12 cellular contexts compared by ENCODE assay signal in the genomic region with DNA sequence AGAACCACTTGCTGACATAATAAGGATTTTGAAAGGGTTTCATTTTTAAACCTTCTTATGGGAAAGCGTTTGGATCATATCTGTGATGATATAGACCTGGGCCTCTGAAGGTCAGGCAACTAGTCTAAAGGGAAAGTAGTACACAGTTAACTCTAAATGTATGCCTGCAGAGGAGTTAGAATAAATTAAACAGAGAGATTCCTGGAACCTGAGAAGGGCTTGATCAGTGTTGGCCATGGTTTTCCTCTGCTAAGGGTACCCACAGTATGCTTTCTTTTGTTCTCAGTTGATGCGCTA. TPM values are rescaled to one million over a fixed set of nuclear protein-coding genes. Genes with fewer than 3 reads are reported as not detected.
DNase-seq lines count a peak whose midpoint lies in the region; ATAC-seq, FAIRE-seq and TF ChIP-seq lines count a peak whose summit lies in the region.
"Had no signal": no experiment of that assay in that cellular context is flagged by ENCODE, and none has a peak within 500 bp of the region (broad histone marks: within the 10 kb centered on the region; RNA-seq: fewer than 3 reads in every experiment).

No MANE protein-coding gene starts in this region.

- TF ChIP-seq EP300 in HepG2 (IDR thresholded peaks at IDR 0.05; ENCODE audit: low read depth in 2 of 2, low read length in 2 of 2) (no peak), HepG2 (CRISPR knock-in tag; IDR thresholded peaks at IDR 0.05; ENCODE audit: borderline replicate concordance) (no peak)

- H3K4me3 ChIP-seq in MG63, result peak overlapping the region; percentile 33
- peak overlapping the region; percentile 52 for H3K4me3 ChIP-seq in coronary artery
- peak overlapping the region in 1 of 3 experiments; percentile 18; a peak in 1 of 6 replicates for H3K4me3 ChIP-seq in HepG2 (replicated peaks in 1 of 3; ENCODE audit: insufficient read depth in 1 of 3, low read depth in 2 of 3, low read length in 3 of 3)
- no peak overlapping the region for H3K4me3 ChIP-seq in skin epidermis
- no peak overlapping the region for H3K4me3 ChIP-seq in H7 (ENCODE audit: insufficient read depth, low read depth, low read length)
- H3K4me3 ChIP-seq in small intestine (ENCODE audit: low read depth in 1 of 2, low read length in 2 of 2), result no peak overlapping the region

- no peak overlapping the region for H3K9ac ChIP-seq in HepG2 (ENCODE audit: insufficient read depth, low read depth, low read length)

- no peaks in the 10 kb centered on the region for H3K79me2 ChIP-seq in HepG2 (ENCODE audit: insufficient read depth, low read length)

- DNase-seq in MG63, result no peak
- DNase-seq in coronary artery (ENCODE audit: low spot score), result no peak
- no peak for DNase-seq in HepG2 (ENCODE audit: low spot score)
- no peak for DNase-seq in H7
- no peak for DNase-seq in T-helper 9 cell
- DNase-seq in small intestine, result no peak
- DNase-seq: activated CD8-positive, alpha-beta memory T cell treated with anti-CD3 and anti-CD28 coated beads, Interleukin-2, amount 10 ng/mL, durations not matched to agents 7 days and 5 days; effector memory CD8-positive, alpha-beta T cell; NCI-H1930; T-helper 2 cell had no signal

- no peak for TF ChIP-seq RAD21 in HepG2 (CRISPR knock-in tag; IDR thresholded peaks at IDR 0.05)

- H3K27ac ChIP-seq in coronary artery (peak overlapping the region; percentile 32 to 74), HepG2 (ENCODE audit: extremely low read length, insufficient read depth, low read length) (peak overlapping the region; percentile 38), skin epidermis (peak overlapping the region in 11 of 21 experiments; percentile 5 to 77 (median 53)), small intestine (ENCODE audit: low read depth in 1 of 2, low read length in 1 of 2) (no peak overlapping the region)

- POLR2A ChIA-PET in HepG2 (lab: Yijun Ruan, JAX), result interaction anchor here (2.2 kb wide), 1 partner anchor 15 kb away, joined by 9 read pairs; a partner anchor contains a TSS

- TF ChIP-seq CTCF in coronary artery (IDR thresholded peaks at IDR 0.05) (no peak), HepG2 (CRISPR knock-in tag; IDR thresholded peaks at IDR 0.05) (no peak)

- H4K20me1 ChIP-seq in HepG2 (ENCODE audit: insufficient read depth, low read length), result no peaks in the 10 kb centered on the region

- no peaks in the 10 kb centered on the region for H3K27me3 ChIP-seq in MG63
- no peaks in the 10 kb centered on the region for H3K27me3 ChIP-seq in HepG2 (ENCODE audit: control insufficient read depth in 1 of 2, insufficient read depth in 2 of 2, low read length in 2 of 2)
- no peaks in the 10 kb centered on the region for H3K27me3 ChIP-seq in H7 (ENCODE audit: control insufficient read depth, insufficient read depth, low read length)
- H3K27me3 ChIP-seq in small intestine (ENCODE audit: control insufficient read depth in 2 of 2, insufficient read depth in 2 of 2, low read length in 2 of 2), result no peaks in the 10 kb centered on the region

- ATAC-seq in HepG2 (no peak), GM18858 (IDR thresholded peaks at IDR 0.05; ENCODE audit: unreplicated experiment) (no peak)
- ATAC-seq: activated CD8-positive, alpha-beta memory T cell treated with anti-CD3 and anti-CD28 coated beads, Interleukin-2, amount 10 ng/mL, durations not matched to agents 7 days and 5 days; effector memory CD8-positive, alpha-beta T cell had no signal

- intact Hi-C loops in HepG2 (cut with micrococcal nuclease; ENCODE audit: unreplicated experiment), result loop anchor here (10.0 kb wide), 1 partner anchor 918 kb away; no protein-coding TSS in a partner anchor

- no peak for TF ChIP-seq POLR2A in HepG2 (IDR thresholded peaks at IDR 0.05; ENCODE audit: insufficient read depth in 1 of 2, low read depth in 2 of 2, low read length in 2 of 2)

- H3K36me3 ChIP-seq in MG63 (peaks cover 15% of the 10 kb centered on the region), HepG2 (replicated peaks in 1 of 2; ENCODE audit: control insufficient read depth in 1 of 2, insufficient read depth in 2 of 2, low read length in 2 of 2) (no peaks in the 10 kb centered on the region), H7 (replicated peaks; ENCODE audit: control insufficient read depth, insufficient read depth, low read length) (no peaks in the 10 kb centered on the region), small intestine (ENCODE audit: control insufficient read depth in 2 of 2, insufficient read depth in 2 of 2, low read length in 2 of 2) (no peaks in the 10 kb centered on the region)

- H3K9me3 ChIP-seq in MG63, result no peaks in the 10 kb centered on the region
- H3K9me3 ChIP-seq in HepG2 (ENCODE audit: low read length), result no peaks in the 10 kb centered on the region
- no peaks in the 10 kb centered on the region for H3K9me3 ChIP-seq in small intestine (ENCODE audit: control insufficient read depth, low read depth)

- H3K4me1 ChIP-seq in HepG2 (ENCODE audit: insufficient read depth, low read length), result peaks cover 20% of the 10 kb centered on the region
- H3K4me1 ChIP-seq in small intestine (ENCODE audit: control insufficient read depth in 2 of 2, insufficient read depth in 1 of 2, low read depth in 1 of 2, low read length in 1 of 2), result peaks cover 0 to 3% of the 10 kb centered on the region in 2 donors

- H3K4me2 ChIP-seq in HepG2 (ENCODE audit: low read depth, low read length), result peak overlapping the region; percentile 54

- no peak for FAIRE-seq in HepG2 (lab: Jason Lieb, UNC)
- FAIRE-seq in small intestine (lab: Jason Lieb, UNC), result no peak

- BruUV-seq in HepG2 (replicated peaks; lab: Mats Ljungman, UMichigan), result no TSS peak

- 49% methylated on average over 2 of the region's 2 CpGs for WGBS in HepG2 (ENCODE audit: low lambda C conversion rate)
- 49 to 63% (median 62%) methylated on average over 2 of the region's 2 CpGs for WGBS in small intestine, 3 donors

- H2AFZ ChIP-seq in HepG2 (ENCODE audit: low read length), result no peak overlapping the region

- in situ Hi-C loops in HepG2 (cut with HindIII; ENCODE audit: extremely low pct_ligation_motif_present, low pct_unique_long_range_greater_than_20kb), result loop anchor here (5.0 kb wide), 1 partner anchor 116 kb away; no protein-coding TSS in a partner anchor

- CTCF ChIA-PET in HepG2 (lab: Yijun Ruan, JAX; ENCODE audit: low intra/inter-chr PET ratio, low total read pairs), result no interaction called here

TF ChIP-seq in HepG2, 621 proteins besides CTCF, POLR2A, EP300 and RAD21:
- no peak for TF ChIP-seq TRIM24 (CRISPR knock-in tag; IDR thresholded peaks at IDR 0.05)

RNA-seq across cellular contexts. Expression of a gene that starts 14.4 kb away (rescaled TPM):
- 7.1 and 7.7 TPM in 2 replicates for total RNA-seq in MG63 (2014; rRNA removed; shearing (Covaris generic); ENCODE audit: low replicate concordance)
- 13.1 and 22.9 TPM in 2 replicates for total RNA-seq in HepG2 (2016; rRNA removed; fragmentation: Illumina TruSeq; extraction: Trizol)
- total RNA-seq in HepG2 (2016; cell fraction: cytosol; rRNA removed; fragmentation: Illumina TruSeq; extraction: Trizol; ENCODE audit: low read depth), result 1.1 and 1.4 TPM in 2 replicates
- total RNA-seq in HepG2 (2016; cell fraction: insoluble cytoplasmic fraction; rRNA removed; fragmentation: Illumina TruSeq; extraction: Trizol), result 13.2 and 22.1 TPM in 2 replicates
- 3.1 and 3.8 TPM in 2 replicates for total RNA-seq in HepG2 (2016; cell fraction: membrane; rRNA removed; fragmentation: Illumina TruSeq; extraction: Trizol)
- 13.2 and 13.8 TPM in 2 replicates for total RNA-seq in HepG2 (2016; cell fraction: nucleus; rRNA removed; fragmentation: Illumina TruSeq; extraction: Trizol)
- polyA plus RNA-seq in HepG2 (2011; rRNA removed) (4.0 and 4.8 TPM in 2 replicates), small intestine (1 to 10 TPM; 1.8 to 5.3 (median 2.7) TPM)
- 2.9 and 4.1 TPM in 2 replicates for polyA plus RNA-seq in HepG2 (2011; cell fraction: cytosol; rRNA removed)
- polyA plus RNA-seq in HepG2 (2011; cell fraction: nucleus; rRNA removed), result 2.0 and 2.7 TPM in 2 replicates
- 5.3 and 7.7 TPM in 2 replicates for polyA plus RNA-seq in HepG2 (2012)
- polyA plus RNA-seq in HepG2 (2016; cell fraction: cytosol; fragmentation: Illumina TruSeq; extraction: Trizol; ENCODE audit: low read depth), result 0.49 and 0.57 TPM in 2 replicates
- 14.8 and 15.7 TPM in 2 replicates for polyA plus RNA-seq in HepG2 (2016; cell fraction: insoluble cytoplasmic fraction; fragmentation: Illumina TruSeq; extraction: Trizol; ENCODE audit: low read depth)
- 1.3 and 1.4 TPM in 2 replicates for polyA plus RNA-seq in HepG2 (2016; cell fraction: membrane; fragmentation: Illumina TruSeq; extraction: Trizol; ENCODE audit: low read depth)
- 6.5 and 7.8 TPM in 2 replicates for polyA plus RNA-seq in HepG2 (2016; cell fraction: nucleus; fragmentation: Illumina TruSeq; extraction: Trizol; ENCODE audit: insufficient read depth, low read depth)
- 5.8 and 15.3 TPM in 2 replicates for polyA minus RNA-seq in HepG2 (2011; rRNA and poly(A)+ RNA removed; ENCODE audit: low replicate concordance)
- 6.1 and 6.5 TPM in 2 replicates for polyA minus RNA-seq in HepG2 (2011; cell fraction: cytosol; rRNA and poly(A)+ RNA removed)
- polyA minus RNA-seq in HepG2 (2011; cell fraction: nucleus; rRNA and poly(A)+ RNA removed), result 19.1 and 22.5 TPM in 2 replicates
- 5.5 and 8.5 TPM in 2 replicates for total RNA-seq in H7 (2014; rRNA removed; shearing (Covaris generic))

RNA-seq across cellular contexts. Expression of a gene that starts 40.6 kb away (rescaled TPM):
- total RNA-seq in MG63 (2014; rRNA removed; shearing (Covaris generic); ENCODE audit: low replicate concordance), result 33.9 and 37.0 TPM in 2 replicates
- 4.6 TPM in 2 replicates for total RNA-seq in HepG2 (2016; rRNA removed; fragmentation: Illumina TruSeq; extraction: Trizol)
- 1.1 and 1.3 TPM in 2 replicates for total RNA-seq in HepG2 (2016; cell fraction: cytosol; rRNA removed; fragmentation: Illumina TruSeq; extraction: Trizol; ENCODE audit: low read depth)
- total RNA-seq in HepG2 (2016; cell fraction: insoluble cytoplasmic fraction; rRNA removed; fragmentation: Illumina TruSeq; extraction: Trizol), result 3.7 and 4.3 TPM in 2 replicates
- 1.4 and 2.2 TPM in 2 replicates for total RNA-seq in HepG2 (2016; cell fraction: membrane; rRNA removed; fragmentation: Illumina TruSeq; extraction: Trizol)
- total RNA-seq in HepG2 (2016; cell fraction: nucleus; rRNA removed; fragmentation: Illumina TruSeq; extraction: Trizol), result 5.1 and 5.6 TPM in 2 replicates
- polyA plus RNA-seq in HepG2 (2011; rRNA removed), result 24.1 and 29.2 TPM in 2 replicates
- polyA plus RNA-seq in HepG2 (2011; cell fraction: cytosol; rRNA removed), result 10.5 and 16.7 TPM in 2 replicates
- 21.9 and 33.5 TPM in 2 replicates for polyA plus RNA-seq in HepG2 (2011; cell fraction: nucleus; rRNA removed)
- polyA plus RNA-seq in HepG2 (2012), result 16.7 and 20.6 TPM in 2 replicates
- polyA plus RNA-seq in HepG2 (2016; cell fraction: cytosol; fragmentation: Illumina TruSeq; extraction: Trizol; ENCODE audit: low read depth), result 0.17 and 0.33 TPM in 2 replicates
- polyA plus RNA-seq in HepG2 (2016; cell fraction: insoluble cytoplasmic fraction; fragmentation: Illumina TruSeq; extraction: Trizol; ENCODE audit: low read depth), result 1.5 and 1.6 TPM in 2 replicates
- 0.25 and 0.38 TPM in 2 replicates for polyA plus RNA-seq in HepG2 (2016; cell fraction: membrane; fragmentation: Illumina TruSeq; extraction: Trizol; ENCODE audit: low read depth)
- 4.4 and 4.8 TPM in 2 replicates for polyA plus RNA-seq in HepG2 (2016; cell fraction: nucleus; fragmentation: Illumina TruSeq; extraction: Trizol; ENCODE audit: insufficient read depth, low read depth)
- 9.5 and 54.7 TPM in 2 replicates for polyA minus RNA-seq in HepG2 (2011; rRNA and poly(A)+ RNA removed; ENCODE audit: low replicate concordance)
- polyA minus RNA-seq in HepG2 (2011; cell fraction: cytosol; rRNA and poly(A)+ RNA removed), result 41.0 and 60.4 TPM in 2 replicates
- polyA minus RNA-seq in HepG2 (2011; cell fraction: nucleus; rRNA and poly(A)+ RNA removed), result 73.6 and 109 TPM in 2 replicates
- total RNA-seq in H7 (2014; rRNA removed; shearing (Covaris generic)), result 6.9 and 8.3 TPM in 2 replicates
- 1 to 10 TPM; 2.7 to 6.2 (median 5.3) TPM for polyA plus RNA-seq in small intestine

Comparison
In these comparisons a context has a peak if more than half of its experiments do, and no peak if none do; other contexts are left out.
1. H3K4me3 ChIP-seq: peak in MG63 (single experiment) and coronary artery (single experiment); none in skin epidermis (0 of 7), H7 (single experiment) and small intestine (0 of 2).
2. H3K27ac ChIP-seq: peak in coronary artery (2 of 2), HepG2 (single experiment) and skin epidermis (11 of 21); none in small intestine (0 of 2).